Comparison of ENCODE assay signal across 8 cellular contexts in the genomic region with DNA sequence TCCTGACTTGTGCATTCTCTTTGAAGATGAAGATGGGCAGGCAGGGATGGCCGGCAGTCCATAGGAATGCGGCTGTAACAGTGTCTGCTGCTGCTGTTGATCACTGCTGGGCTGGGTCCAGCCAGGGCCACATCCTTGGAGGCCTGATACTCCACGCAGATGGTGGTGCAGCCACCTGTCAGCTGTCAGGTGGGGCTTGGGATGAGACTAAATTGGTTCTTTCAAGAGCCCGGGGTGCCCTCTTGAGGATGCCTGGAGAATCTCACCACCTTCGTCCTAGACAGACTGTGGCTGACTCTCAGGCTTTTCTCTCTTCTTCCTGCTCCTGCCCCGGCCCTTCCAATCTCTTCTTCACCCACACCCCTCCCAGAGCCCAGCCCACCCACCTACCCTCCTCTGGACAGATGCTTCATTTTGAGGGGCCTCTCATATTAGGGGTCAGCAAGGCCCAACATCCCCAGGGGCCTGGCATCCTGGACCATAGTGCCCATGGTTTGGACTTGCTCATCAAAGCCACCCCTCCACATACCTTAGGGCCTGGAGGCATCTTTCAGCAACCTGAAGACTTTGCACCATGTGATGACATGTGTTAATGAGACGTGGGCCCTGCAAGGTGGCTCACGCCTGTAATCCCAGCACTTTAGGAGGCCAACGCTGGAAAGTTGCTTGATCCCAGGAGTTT. TPM values are rescaled to one million over a fixed set of nuclear protein-coding genes. Genes with fewer than 3 reads are reported as not detected.
DNase-seq lines count a peak whose midpoint lies in the region; ATAC-seq, FAIRE-seq and TF ChIP-seq lines count a peak whose summit lies in the region.

No MANE protein-coding gene starts in this region.

- H3K9me3 ChIP-seq in A549, result no peaks in the 10 kb centered on the region

- no peaks in the 10 kb centered on the region for H3K4me1 ChIP-seq in A549

- H3K4me3 ChIP-seq in A549 (no peak overlapping the region), WI38 (ENCODE audit: low read depth, low read length) (no peak overlapping the region)

- ATAC-seq in A549, result peak; percentile 91 to 95
- peak; percentile 56 for ATAC-seq in GM18498 (IDR thresholded peaks at IDR 0.05; ENCODE audit: unreplicated experiment)
- peak; percentile 97 for ATAC-seq in memory B cell (ENCODE audit: low read depth)
- ATAC-seq in HG02885 (IDR thresholded peaks at IDR 0.05; ENCODE audit: poor library complexity, unreplicated experiment), result no peak

- no peak overlapping the region for H3K4me2 ChIP-seq in A549

- peak; percentile 77 to 92 for DNase-seq in A549 (ENCODE audit: low read depth in 1 of 2, low spot score in 1 of 2)
- peak; percentile 42 for DNase-seq in NCI-H2081 treated with DMSO at 0.1 percent for 48 hours (lab: John Stamatoyannopoulos, UW)
- DNase-seq in cerebellar cortex (ENCODE audit: low spot score), result peak; percentile 69
- peak; percentile 51 to 55 for DNase-seq in memory B cell (ENCODE audit: low spot score in 2 of 2)
- peak; percentile 34 for DNase-seq in stimulated activated CD8-positive, alpha-beta memory T cell treated with anti-CD3 and anti-CD28 coated beads, Interleukin-4, amount 100 ng/mL, for 24 hours (ENCODE audit: low read depth)

- POLR2A ChIA-PET in A549 (lab: Yijun Ruan, JAX), result no interaction called here

- no peak for TF ChIP-seq EP300 in A549 (IDR thresholded peaks at IDR 0.05)

- 25% methylated on average over 9 of the region's 9 CpGs for whole genome bisulfite sequencing in A549 (ENCODE audit: missing lambda C conversion rate)

- FAIRE-seq in A549 (lab: Jason Lieb, UNC), result no peak

- H3K4me3 Mint-ChIP-seq in memory B cell, result no peak overlapping the region

- H3K4me1 Mint-ChIP-seq in memory B cell, result no peaks in the 10 kb centered on the region

- H3K27ac Mint-ChIP-seq in memory B cell, result no peak overlapping the region

- no peaks in the 10 kb centered on the region for H3K9me3 Mint-ChIP-seq in memory B cell

- H3K27ac ChIP-seq in A549, result no peak overlapping the region

- peak; percentile 84 for TF ChIP-seq CTCF in A549 (IDR thresholded peaks at IDR 0.05)
- TF ChIP-seq CTCF in WI38 (IDR thresholded peaks at IDR 0.05; ENCODE audit: low read depth, low read length), result peak; percentile 58

- CTCF ChIA-PET in A549 (lab: Yijun Ruan, JAX), result interaction anchor here (0.7 to 7.3 kb wide), 32 partner anchors 9 to 146 kb away, joined by 3 to 47 read pairs (median 6); a partner anchor contains a TSS

- TF ChIP-seq POLR2A in A549 (IDR thresholded peaks at IDR 0.05; ENCODE audit: low read length), result no peak

- peak; percentile 89 to 90 for TF ChIP-seq RAD21 in A549 (conservative IDR thresholded peaks at IDR 0.05 in 1 of 2, IDR thresholded peaks at IDR 0.05 in 1 of 2)

- peaks cover 5% of the 10 kb centered on the region for H3K36me3 Mint-ChIP-seq in memory B cell

- H3K27me3 Mint-ChIP-seq in memory B cell, result peaks cover 3% of the 10 kb centered on the region

TF ChIP-seq in A549, 52 proteins besides CTCF, POLR2A, EP300 and RAD21:
- no peak for TF ChIP-seq CHD2 (IDR thresholded peaks at IDR 0.05; ENCODE audit: low read length, partially characterized antibody)
- peak; percentile 55 for TF ChIP-seq SMC3 (IDR thresholded peaks at IDR 0.05)

RNA-seq across cellular contexts. Expression of a gene that starts 19.1 kb away (rescaled TPM):
- polyA plus RNA-seq in A549 (2011; rRNA removed) (7.0 and 7.1 TPM in 2 replicates), A549 (2017; fragmentation: RNase III; extraction: RNeasy Plus Mini Kit Qiagen cat#74134 plus additional on column Dnase treatment) (11.4 to 16.9 TPM (median 15.4 TPM) in 3 replicates)
- 9.2 and 11.9 TPM in 2 replicates for polyA plus RNA-seq in A549 (2012; cell fraction: cytosol; rRNA removed)
- polyA plus RNA-seq in A549 (2012; cell fraction: nucleus; rRNA removed), result 54.3 and 75.1 TPM in 2 replicates
- polyA minus RNA-seq in A549 (2011; rRNA and poly(A)+ RNA removed), result 14.2 and 14.7 TPM in 2 replicates

RNA-seq across cellular contexts. Expression of a gene that starts 28.9 kb away (rescaled TPM):
- polyA plus RNA-seq in A549 (2011; rRNA removed), result 97.7 and 103 TPM in 2 replicates
- polyA plus RNA-seq in A549 (2012; cell fraction: cytosol; rRNA removed), result 136 and 194 TPM in 2 replicates
- 108 and 166 TPM in 2 replicates for polyA plus RNA-seq in A549 (2012; cell fraction: nucleus; rRNA removed)
- polyA plus RNA-seq in A549 (2017; fragmentation: RNase III; extraction: RNeasy Plus Mini Kit Qiagen cat#74134 plus additional on column Dnase treatment), result 56.8 to 62.8 TPM (median 62.0 TPM) in 3 replicates
- 116 and 142 TPM in 2 replicates for polyA minus RNA-seq in A549 (2011; rRNA and poly(A)+ RNA removed)

RNA-seq across cellular contexts. Expression of a gene that starts 29.0 kb away (rescaled TPM):
- polyA plus RNA-seq in A549 (2011; rRNA removed) (1.7 and 2.7 TPM in 2 replicates), A549 (2017; fragmentation: RNase III; extraction: RNeasy Plus Mini Kit Qiagen cat#74134 plus additional on column Dnase treatment) (2.3 to 3.0 TPM (median 2.5 TPM) in 3 replicates)
- polyA plus RNA-seq in A549 (2012; cell fraction: cytosol; rRNA removed), result 1.7 TPM in 2 replicates
- 3.8 and 5.1 TPM in 2 replicates for polyA plus RNA-seq in A549 (2012; cell fraction: nucleus; rRNA removed)
- polyA minus RNA-seq in A549 (2011; rRNA and poly(A)+ RNA removed), result 1.4 and 1.7 TPM in 2 replicates

RNA-seq across cellular contexts. Expression of a gene that starts 38.6 kb away (rescaled TPM):
- polyA plus RNA-seq in A549 (2011; rRNA removed), result 20.7 and 25.8 TPM in 2 replicates
- polyA plus RNA-seq in A549 (2012; cell fraction: cytosol; rRNA removed), result 52.9 and 61.8 TPM in 2 replicates
- polyA plus RNA-seq in A549 (2012; cell fraction: nucleus; rRNA removed), result 177 and 179 TPM in 2 replicates
- 37.3 to 47.7 TPM (median 43.7 TPM) in 3 replicates for polyA plus RNA-seq in A549 (2017; fragmentation: RNase III; extraction: RNeasy Plus Mini Kit Qiagen cat#74134 plus additional on column Dnase treatment)
- polyA minus RNA-seq in A549 (2011; rRNA and poly(A)+ RNA removed), result 20.0 and 22.6 TPM in 2 replicates

RNA-seq across cellular contexts. Expression of a gene that starts 48.5 kb away (rescaled TPM):
- 0.61 and 0.67 TPM in 2 replicates for polyA plus RNA-seq in A549 (2011; rRNA removed)
- 0.83 and 1.4 TPM in 2 replicates for polyA plus RNA-seq in A549 (2012; cell fraction: cytosol; rRNA removed)
- polyA plus RNA-seq in A549 (2012; cell fraction: nucleus; rRNA removed), result 1.8 and 2.6 TPM in 2 replicates
- 2.0 to 2.3 TPM (median 2.1 TPM) in 3 replicates for polyA plus RNA-seq in A549 (2017; fragmentation: RNase III; extraction: RNeasy Plus Mini Kit Qiagen cat#74134 plus additional on column Dnase treatment)
- 0.24 and 0.50 TPM in 2 replicates for polyA minus RNA-seq in A549 (2011; rRNA and poly(A)+ RNA removed)

Comparison
In these comparisons a context has a peak if more than half of its experiments do, and no peak if none do; other contexts are left out.
1. DNase-seq: peak in every context shown above with its lines; median percentile 84 in A549; 69 in cerebellar cortex; 53 in memory B cell; 42 in NCI-H2081 treated with DMSO at 0.1 percent for 48 hours; 34 in stimulated activated CD8-positive, alpha-beta memory T cell treated with anti-CD3 and anti-CD28 coated beads, Interleukin-4, amount 100 ng/mL, for 24 hours.